Comparison of ENCODE assay signal across 2 cellular contexts in the genomic region with DNA sequence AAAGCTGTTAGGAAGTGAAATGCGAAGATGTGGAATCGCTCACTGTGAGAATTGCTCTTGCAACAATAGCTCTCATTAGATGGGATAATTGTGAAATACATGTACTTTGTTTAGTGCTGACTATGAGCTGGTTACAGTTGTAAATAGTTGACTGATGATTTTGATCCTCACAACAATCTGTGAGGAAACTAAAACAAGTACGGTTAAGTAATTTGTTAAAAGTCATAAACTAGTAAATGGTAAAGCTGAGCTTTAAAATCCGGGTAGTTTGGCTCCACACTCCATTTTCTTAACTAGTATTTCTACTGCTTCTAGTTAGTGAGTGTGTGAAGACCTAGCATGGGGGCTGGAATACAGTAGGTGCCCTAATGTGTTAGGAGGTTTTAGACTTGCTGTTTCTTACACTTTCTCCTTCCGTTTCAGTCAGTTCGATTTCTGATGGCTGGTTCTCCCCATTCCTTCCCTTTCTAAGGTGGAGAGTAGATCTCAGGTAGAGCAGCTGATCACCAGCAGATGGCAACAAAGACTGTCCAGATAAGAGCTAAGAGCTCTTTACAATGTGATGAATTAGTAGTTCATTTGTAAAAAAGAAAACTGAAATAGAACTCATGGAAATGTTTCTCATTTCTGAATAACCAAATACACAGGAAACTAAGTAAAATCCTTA.
TF ChIP-seq lines count a peak whose summit lies in the region.

No MANE protein-coding gene starts in this region.

TF ChIP-seq in K562, 482 proteins besides CTCF, POLR2A, EP300 and RAD21:
- TF ChIP-seq ZSCAN32 (CRISPR knock-in tag; IDR thresholded peaks at IDR 0.05) (no peak), SPI1 (IDR thresholded peaks at IDR 0.05; ENCODE audit: borderline replicate concordance, low read depth, low read length) (no peak), ZNF253 (CRISPR knock-in tag; conservative IDR thresholded peaks at IDR 0.05) (no peak), GATA2 (CRISPR knock-in tag; IDR thresholded peaks at IDR 0.05) (no peak), ZNF707 (CRISPR knock-in tag; conservative IDR thresholded peaks at IDR 0.05) (no peak), SMAD1 (IDR thresholded peaks at IDR 0.05; ENCODE audit: low read depth, low read length, partially characterized antibody) (no peak), COPS2 (conservative IDR thresholded peaks at IDR 0.05) (no peak), PURB (CRISPR knock-in tag; IDR thresholded peaks at IDR 0.05; ENCODE audit: low read depth) (no peak), CEBPB (tag; IDR thresholded peaks at IDR 0.05) (peak; percentile 46), CEBPG (CRISPR knock-in tag; IDR thresholded peaks at IDR 0.05) (no peak), CEBPG (tag; conservative IDR thresholded peaks at IDR 0.05 in 1 of 2, IDR thresholded peaks at IDR 0.05 in 1 of 2) (0 out of 4 replicates have a peak, but pooled peaks of 1 of the 2 experiments have one; percentile 37), HMBOX1 (IDR thresholded peaks at IDR 0.05) (peak; percentile 55), RCOR1 (IDR thresholded peaks at IDR 0.05; ENCODE audit: borderline replicate concordance in 1 of 2, low read depth in 2 of 2, low read length in 2 of 2) (0 out of 4 replicates have a peak, but pooled peaks of 1 of the 2 experiments have one; percentile 17), SMC3 (conservative IDR thresholded peaks at IDR 0.05; ENCODE audit: insufficient read depth, low read depth, low read length) (peak; percentile 46; the same call in 1 of the 2 replicates), TAF7 (tag; IDR thresholded peaks at IDR 0.05) (no peak), GABPA (tag; conservative IDR thresholded peaks at IDR 0.05; ENCODE audit: low read depth) (no peak)
- TF ChIP-seq, protein P1, sequence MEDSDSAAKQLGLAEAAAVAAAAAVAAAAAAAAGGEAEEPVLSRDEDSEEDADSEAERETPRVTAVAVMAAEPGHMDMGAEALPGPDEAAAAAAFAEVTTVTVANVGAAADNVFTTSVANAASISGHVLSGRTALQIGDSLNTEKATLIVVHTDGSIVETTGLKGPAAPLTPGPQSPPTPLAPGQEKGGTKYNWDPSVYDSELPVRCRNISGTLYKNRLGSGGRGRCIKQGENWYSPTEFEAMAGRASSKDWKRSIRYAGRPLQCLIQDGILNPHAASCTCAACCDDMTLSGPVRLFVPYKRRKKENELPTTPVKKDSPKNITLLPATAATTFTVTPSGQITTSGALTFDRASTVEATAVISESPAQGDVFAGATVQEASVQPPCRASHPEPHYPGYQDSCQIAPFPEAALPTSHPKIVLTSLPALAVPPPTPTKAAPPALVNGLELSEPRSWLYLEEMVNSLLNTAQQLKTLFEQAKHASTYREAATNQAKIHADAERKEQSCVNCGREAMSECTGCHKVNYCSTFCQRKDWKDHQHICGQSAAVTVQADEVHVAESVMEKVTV (CRISPR knock-in tag; IDR thresholded peaks at IDR 0.05) = peak; percentile 51; the same call in 1 of the 2 replicates
TF ChIP-seq in K562: peak in this region for 6.

TF ChIP-seq in HepG2, 621 proteins besides CTCF, POLR2A, EP300 and RAD21:
- TF ChIP-seq SMC3 (IDR thresholded peaks at IDR 0.05; ENCODE audit: low read length) (peak; percentile 34), ZNF562 (CRISPR knock-in tag; IDR thresholded peaks at IDR 0.05; ENCODE audit: borderline replicate concordance) (no peak), CEBPB (IDR thresholded peaks at IDR 0.05; ENCODE audit: borderline replicate concordance, low read depth, low read length) (peak; percentile 39; the same call in 1 of the 2 replicates), JUNB (CRISPR knock-in tag; IDR thresholded peaks at IDR 0.05; ENCODE audit: borderline replicate concordance) (no peak), STAG1 (CRISPR knock-in tag; IDR thresholded peaks at IDR 0.05) (peak; percentile 54)
